ENCODE assay signal across 22 cellular contexts in the genomic region with DNA sequence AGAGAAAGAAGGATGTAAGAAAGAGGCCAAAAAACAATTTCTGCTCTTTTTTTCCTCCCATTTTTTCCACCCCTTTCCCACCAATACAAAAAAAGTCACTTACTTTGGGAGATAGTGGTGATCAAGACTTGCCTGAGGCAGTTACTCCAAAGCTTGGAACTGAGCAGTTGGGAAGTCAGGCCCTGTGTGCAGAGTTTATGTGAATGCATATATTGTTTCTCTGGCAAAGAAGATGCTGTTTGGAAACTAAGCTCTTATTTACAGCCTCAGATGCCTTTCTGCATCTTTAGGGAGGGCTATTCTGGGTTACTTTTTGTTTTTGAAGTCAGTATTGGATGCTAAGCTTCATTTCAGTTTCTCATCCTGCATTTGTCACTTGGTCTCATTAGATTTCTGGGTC.
A peak's percentile ranks its signal among the peaks of the same experiment; 100 is the strongest.
DNase-seq lines count a peak whose midpoint lies in the region; ATAC-seq and TF ChIP-seq lines count a peak whose summit lies in the region.
"Had no signal": no experiment of that assay in that cellular context is flagged by ENCODE, and none has a peak within 500 bp of the region (broad histone marks: within the 10 kb centered on the region; RNA-seq: fewer than 3 reads in every experiment).

No MANE protein-coding gene starts in this region.

- peak overlapping the region; percentile 61 for H3K4me2 ChIP-seq in Loucy (ENCODE audit: low read depth, low read length, poor library complexity, severe bottlenecking)
- H3K4me2 ChIP-seq: A549 had no signal

- in situ Hi-C loops in SK-MEL-5 (cut with HindIII; ENCODE audit: low pct_unique_long_range_greater_than_20kb, low sequenced_read_pairs), result no loop called here

- no peak for TF ChIP-seq CTCF in Loucy (conservative IDR thresholded peaks at IDR 0.05; ENCODE audit: low read length)
- no peak for TF ChIP-seq CTCF in CD8-positive, alpha-beta T cell (IDR thresholded peaks at IDR 0.05)

- peak overlapping the region; percentile 25 for H3K9ac ChIP-seq in Loucy (ENCODE audit: low read depth, low read length, poor library complexity, severe bottlenecking)
- H3K9ac ChIP-seq: BLaER1 treated with 17β-estradiol and CSF1 and Interleukin-3, amounts not matched to agents 10 nM and 100 nM; GM23248 had no signal

- H3K36me3 ChIP-seq in Loucy (ENCODE audit: insufficient read depth, low read length), result no peaks in the 10 kb centered on the region
- no peaks in the 10 kb centered on the region for H3K36me3 ChIP-seq in CD8-positive, alpha-beta T cell (ENCODE audit: insufficient read depth, low read length)
- H3K36me3 ChIP-seq: BE2C had no signal

- H4K20me1 ChIP-seq in Loucy (ENCODE audit: insufficient read depth, low read length, poor library complexity, severe bottlenecking), result no peaks in the 10 kb centered on the region
- H4K20me1 ChIP-seq: BLaER1 treated with 17β-estradiol and CSF1 and Interleukin-3, amounts not matched to agents 10 nM and 100 nM had no signal

- peak overlapping the region; percentile 7 for H3K4me3 ChIP-seq in Loucy (ENCODE audit: low read length, poor library complexity, severe bottlenecking)
- no peak overlapping the region for H3K4me3 ChIP-seq in CD8-positive, alpha-beta T cell (ENCODE audit: low read depth, low read length)
- H3K4me3 ChIP-seq: A549; BLaER1 treated with 17β-estradiol and CSF1 and Interleukin-3, amounts not matched to agents 10 nM and 100 nM; GM12878; GM23248 had no signal

- H3K4me1 ChIP-seq in Loucy (ENCODE audit: insufficient read depth, low read length, poor library complexity, severe bottlenecking), result peaks cover 46% of the 10 kb centered on the region
- H3K4me1 ChIP-seq in CD8-positive, alpha-beta T cell (ENCODE audit: insufficient read depth, low read length), result no peaks in the 10 kb centered on the region
- H3K4me1 ChIP-seq: A549, BE2C, Caco-2 had no signal

- peaks cover 6% of the 10 kb centered on the region; the same call in 1 of the 2 replicates for H3F3A ChIP-seq in Loucy (ENCODE audit: low read depth)

- DNase-seq in SK-MEL-5 (ENCODE audit: low read depth, low spot score) (peak; percentile 79), foreskin melanocyte (peak; percentile 94), superior temporal gyrus (ENCODE audit: extremely low spot score) (peak; percentile 11), NCI-H526 (lab: John Stamatoyannopoulos, UW) (no peak)
- DNase-seq in activated naive CD4-positive, alpha-beta T cell treated with Interleukin-2 at 50 U/mL for 16 hours, result no peak
- no peak for DNase-seq in CD8-positive, alpha-beta T cell
- DNase-seq: 8988T; ACHN; AML-193; BE2C; Caco-2; CD4-positive, alpha-beta T cell; DMS153; DND-41; GM23248; H7; HCEC 1CT had no signal

- H3K27ac ChIP-seq in CD8-positive, alpha-beta T cell (ENCODE audit: low read depth, low read length), result no peak overlapping the region
- H3K27ac ChIP-seq: BLaER1 treated with 17β-estradiol and CSF1 and Interleukin-3, amounts not matched to agents 10 nM and 100 nM; GM23248 had no signal

- CTCF ChIA-PET in CD8-positive, alpha-beta T cell (lab: Charles Lee), result no interaction called here

- no peaks in the 10 kb centered on the region for H3K9me2 ChIP-seq in Loucy (replicated peaks; ENCODE audit: low read depth, low read length)

- no peaks in the 10 kb centered on the region for H3K36me3 Mint-ChIP-seq in CD8-positive, alpha-beta T cell

- no peak overlapping the region for H3K27ac Mint-ChIP-seq in CD8-positive, alpha-beta T cell
- H3K27ac Mint-ChIP-seq: CD14-positive monocyte; CD4-positive, alpha-beta T cell had no signal

- peaks cover 8% of the 10 kb centered on the region; the same call in 1 of the 2 replicates for H3K9me3 ChIP-seq in Loucy (ENCODE audit: insufficient read depth, low read depth, low read length)
- H3K9me3 ChIP-seq in CD8-positive, alpha-beta T cell (ENCODE audit: low read length), result no peaks in the 10 kb centered on the region
- H3K9me3 ChIP-seq: BE2C, Caco-2 had no signal

- H3K79me2 ChIP-seq in Loucy (ENCODE audit: insufficient read depth, low read length), result no peaks in the 10 kb centered on the region

- H3K9me3 Mint-ChIP-seq in CD8-positive, alpha-beta T cell, result no peaks in the 10 kb centered on the region
- H3K9me3 Mint-ChIP-seq: CD4-positive, alpha-beta T cell had no signal

- ATAC-seq in CD8-positive, alpha-beta T cell, result no peak
- ATAC-seq: A549, GM12878 had no signal

- H2AFZ ChIP-seq in Loucy (ENCODE audit: low read length), result peak overlapping the region; percentile 6; the same call in 1 of the 2 replicates
- H2AFZ ChIP-seq: GM23248 had no signal

- intact Hi-C loops in CD8-positive, alpha-beta T cell (cut with DNase I, micrococcal nuclease), result no loop called here

- H3K27me3 ChIP-seq in Loucy (ENCODE audit: insufficient read depth, low read length, poor library complexity, severe bottlenecking), result no peaks in the 10 kb centered on the region
- H3K27me3 ChIP-seq in CD8-positive, alpha-beta T cell (ENCODE audit: insufficient read depth, low read length), result no peaks in the 10 kb centered on the region
- H3K27me3 ChIP-seq: BE2C; BLaER1 treated with 17β-estradiol and CSF1 and Interleukin-3, amounts not matched to agents 10 nM and 100 nM had no signal

- POLR2A ChIA-PET in CD8-positive, alpha-beta T cell (lab: Charles Lee), result interaction anchor here (0.6 kb wide), 1 partner anchor 59 kb away, joined by 3 read pairs; no protein-coding TSS in a partner anchor

- no peaks in the 10 kb centered on the region for H3K4me1 Mint-ChIP-seq in CD8-positive, alpha-beta T cell (ENCODE audit: low read depth)

- no peak overlapping the region for H3K4me3 Mint-ChIP-seq in CD8-positive, alpha-beta T cell
- H3K4me3 Mint-ChIP-seq: CD14-positive monocyte; CD4-positive, alpha-beta T cell had no signal

- H3K27me3 Mint-ChIP-seq in CD8-positive, alpha-beta T cell (ENCODE audit: low read depth), result no peaks in the 10 kb centered on the region
- H3K27me3 Mint-ChIP-seq: CD4-positive, alpha-beta T cell had no signal

Comparison
In these comparisons a context has a peak if more than half of its experiments do, and no peak if none do; other contexts are left out.
1. DNase-seq: peak in SK-MEL-5 (single experiment), foreskin melanocyte (single experiment) and superior temporal gyrus (single experiment); none in activated naive CD4-positive, alpha-beta T cell treated with Interleukin-2 at 50 U/mL for 16 hours (single experiment), CD8-positive, alpha-beta T cell (0 of 7) and NCI-H526 (0 of 2).